In the genomic region with DNA sequence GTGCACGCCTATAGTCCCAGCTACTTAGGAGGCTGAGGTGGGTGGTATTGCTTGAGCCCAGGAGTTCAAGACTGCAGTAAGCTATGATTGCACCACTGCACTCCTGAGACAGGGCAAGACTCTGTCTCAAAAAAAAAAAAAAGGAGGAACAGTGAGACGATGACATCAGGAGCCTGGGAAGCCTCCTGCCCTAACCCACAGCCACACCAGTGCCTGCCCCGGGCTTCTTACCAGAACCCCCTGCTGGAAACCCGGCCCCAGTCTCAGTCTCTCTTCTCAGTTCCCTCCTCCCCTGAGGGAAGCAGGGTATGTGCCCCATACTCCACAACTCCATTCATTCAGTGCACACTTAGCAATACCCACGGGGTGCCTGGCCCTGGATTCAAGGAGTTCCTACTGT, we compare ENCODE assay signal across 17 cellular contexts. TPM values are rescaled to one million over a fixed set of nuclear protein-coding genes. Genes with fewer than 3 reads are reported as not detected.
DNase-seq lines count a peak whose midpoint lies in the region; ATAC-seq, FAIRE-seq and TF ChIP-seq lines count a peak whose summit lies in the region.
"Had no signal": no experiment of that assay in that cellular context is flagged by ENCODE, and none has a peak within 500 bp of the region (broad histone marks: within the 10 kb centered on the region; RNA-seq: fewer than 3 reads in every experiment).

No MANE protein-coding gene starts in this region.

- TF ChIP-seq CTCF in heart left ventricle (IDR thresholded peaks at IDR 0.05) (no peak), WERI-Rb-1 (IDR thresholded peaks at IDR 0.05; ENCODE audit: low read depth, low read length) (no peak)

- DNase-seq in heart left ventricle (no peak), cardiac septum (ENCODE audit: low spot score) (no peak), astrocyte of the hippocampus (ENCODE audit: low read depth, low spot score) (peak; percentile 60), iris pigment epithelial cell (ENCODE audit: low read depth) (peak; percentile 68), NCI-H226 (no peak), HTR-8/SVneo (ENCODE audit: insufficient read length, low spot score) (no peak), WERI-Rb-1 (no peak), NCI-H2081 treated with DMSO at 0.1 percent for 48 hours (lab: John Stamatoyannopoulos, UW) (no peak)
- DNase-seq: ACHN; activated CD4-positive, alpha-beta T cell treated with anti-CD3 and anti-CD28 coated beads for 48 hours; DMS153; naive B cell; small intestine had no signal

- H3K36me3 ChIP-seq in heart left ventricle (no peaks in the 10 kb centered on the region), WERI-Rb-1 (no peaks in the 10 kb centered on the region)
- H3K36me3 ChIP-seq: upper lobe of left lung had no signal

- peak overlapping the region in 1 of 12 donors; percentile 34 for H3K27ac ChIP-seq in heart left ventricle
- H3K27ac ChIP-seq in WERI-Rb-1 = no peak overlapping the region

- H3K4me3 ChIP-seq in heart left ventricle = no peak overlapping the region
- no peak overlapping the region for H3K4me3 ChIP-seq in WERI-Rb-1 (ENCODE audit: low read depth, low read length)
- H3K4me3 ChIP-seq: upper lobe of left lung had no signal

- peak in 3 of 4 donors; percentile 12 to 32 (median 29) for ATAC-seq in heart left ventricle
- ATAC-seq: activated T-helper 17 cell treated with anti-CD3 and anti-CD28 coated beads, Interleukin-2, amount 50 U/mL, for 72 hours had no signal

- 62 to 73% (median 70%) methylated on average over 5 of the region's 5 CpGs for WGBS in heart left ventricle, 4 donors

- H3K27me3 ChIP-seq in heart left ventricle (no peaks in the 10 kb centered on the region), WERI-Rb-1 (ENCODE audit: insufficient read depth, low read depth, severe bottlenecking) (no peaks in the 10 kb centered on the region)
- H3K27me3 ChIP-seq: upper lobe of left lung had no signal

- FAIRE-seq in HTR-8/SVneo (lab: Jason Lieb, UNC) = no peak
- FAIRE-seq: H54, keratinocyte, small intestine had no signal

- intact Hi-C loops in heart left ventricle (cut with DNase I) (no loop called here), cardiac septum (cut with DNase I) (no loop called here)

- H3K4me1 ChIP-seq in heart left ventricle = peaks cover 0 to 23% (median 0%) of the 10 kb centered on the region in 12 donors

- no peak for TF ChIP-seq POLR2A in heart left ventricle (IDR thresholded peaks at IDR 0.05)

- H3K9me3 ChIP-seq in heart left ventricle (no peaks in the 10 kb centered on the region), WERI-Rb-1 (ENCODE audit: severe bottlenecking) (no peaks in the 10 kb centered on the region)
- H3K9me3 ChIP-seq: upper lobe of left lung had no signal

RNA-seq across cellular contexts. Expression of gene COL8A2, which starts 9.1 kb away (rescaled TPM):
- 1 to 10 TPM in 5 of 9 donors, under 1 TPM in 4; 0.33 to 2.6 (median 1.1) TPM for total RNA-seq in heart left ventricle
- under 1 TPM; 0.34 to 0.53 TPM for polyA plus RNA-seq in heart left ventricle
- total RNA-seq in cardiac septum = 1.7 TPM

RNA-seq across cellular contexts. Expression of gene ADPRS, which starts 27.2 kb away (rescaled TPM):
- total RNA-seq in heart left ventricle = 10 to 100 TPM; 11.3 to 49.0 (median 16.9) TPM
- 10 to 100 TPM; 23.2 to 31.2 TPM for polyA plus RNA-seq in heart left ventricle
- total RNA-seq in cardiac septum = 17.6 TPM

RNA-seq across cellular contexts. Expression of gene TEKT2, which starts 32.0 kb away (rescaled TPM):
- total RNA-seq in heart left ventricle (under 1 TPM in 3 of 9 donors, not detected in 6; 0.17 to 0.23 (median 0.20) TPM), cardiac septum (not detected)
- under 1 TPM in 1 of 2 donors, not detected in 1; 0.07 TPM for polyA plus RNA-seq in heart left ventricle

RNA-seq across cellular contexts. Expression of gene TRAPPC3, which starts 33.4 kb away (rescaled TPM):
- 10 to 100 TPM; 45.3 to 77.2 (median 52.9) TPM for total RNA-seq in heart left ventricle
- 10 to 100 TPM; 40.8 to 89.6 TPM for polyA plus RNA-seq in heart left ventricle
- 47.9 TPM for total RNA-seq in cardiac septum

RNA-seq across cellular contexts. Expression of gene MAP7D1, which starts 40.0 kb away (rescaled TPM):
- total RNA-seq in heart left ventricle = 100 to 1,000 TPM; 249 to 706 (median 328) TPM
- polyA plus RNA-seq in heart left ventricle = 100 to 1,000 TPM; 236 to 331 TPM
- total RNA-seq in cardiac septum = 262 TPM

Comparison
In these comparisons a context has a peak if more than half of its experiments do, and no peak if none do; other contexts are left out.
1. DNase-seq: peak in astrocyte of the hippocampus (single experiment) and iris pigment epithelial cell (single experiment); none in heart left ventricle (0 of 5), cardiac septum (single experiment), NCI-H226 (single experiment), HTR-8/SVneo (single experiment), WERI-Rb-1 (single experiment) and NCI-H2081 treated with DMSO at 0.1 percent for 48 hours (single experiment).